In the genomic region with DNA sequence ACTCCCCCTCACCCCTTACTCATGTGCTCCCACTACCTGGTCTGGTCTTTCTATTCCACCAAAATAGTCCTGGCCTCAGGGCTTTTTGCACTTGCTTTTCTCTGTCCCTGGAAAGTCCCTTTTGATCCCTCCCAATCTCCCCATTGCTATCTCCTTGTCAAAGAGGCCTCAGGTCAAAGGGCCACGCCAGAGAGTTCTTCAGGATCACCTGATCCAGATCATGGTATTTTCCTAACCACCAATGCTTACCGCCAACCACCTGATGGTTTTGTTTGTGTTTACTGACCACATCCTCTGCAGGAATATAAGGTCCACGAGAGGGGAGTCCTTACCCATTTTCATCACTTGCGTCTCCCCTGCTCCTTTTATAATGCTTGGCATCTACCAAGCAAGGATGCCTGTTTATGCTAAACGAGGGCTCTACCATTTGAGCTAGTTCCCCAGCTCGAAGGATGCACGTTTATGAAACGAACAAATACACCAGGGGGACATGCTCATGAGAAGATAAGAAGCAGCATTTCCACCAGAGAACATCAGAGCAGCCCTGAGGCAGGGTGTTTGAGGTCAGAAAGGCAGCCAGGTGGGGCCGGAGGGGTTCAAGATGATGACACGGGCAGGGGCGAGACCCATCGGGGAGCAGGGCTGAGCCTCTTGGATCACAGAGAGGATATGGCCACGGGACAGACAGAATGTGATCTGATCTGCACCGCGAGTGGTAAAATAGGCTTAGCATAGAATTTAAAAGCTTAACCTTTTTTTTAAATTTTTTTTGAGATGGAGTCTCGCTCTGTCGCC, we compare ENCODE assay signal across 22 cellular contexts. TPM values are rescaled to one million over a fixed set of nuclear protein-coding genes. Genes with fewer than 3 reads are reported as not detected.
A peak's percentile ranks its signal among the peaks of the same experiment; 100 is the strongest.
DNase-seq lines count a peak whose midpoint lies in the region; ATAC-seq, FAIRE-seq and TF ChIP-seq lines count a peak whose summit lies in the region.
"Had no signal": no experiment of that assay in that cellular context is flagged by ENCODE, and none has a peak within 500 bp of the region (broad histone marks: within the 10 kb centered on the region; RNA-seq: fewer than 3 reads in every experiment).

No MANE protein-coding gene starts in this region.

- TF ChIP-seq POLR2A in K562 (conservative IDR thresholded peaks at IDR 0.05) = no peak

- peaks cover 2% of the 10 kb centered on the region for H3K36me3 Mint-ChIP-seq in activated CD8-positive, alpha-beta memory T cell treated with anti-CD3 and anti-CD28 coated beads, Interleukin-2, amount 10 ng/mL, durations not matched to agents 7 days and 5 days
- H3K36me3 Mint-ChIP-seq in stimulated activated effector memory CD8-positive, alpha-beta T cell treated with anti-CD3 and anti-CD28 coated beads, Interleukin-12 subunit alpha, Interleukin-12 subunit beta, amount 100 ng/mL, for 72 hours = peaks cover 22% of the 10 kb centered on the region

- no peak for FAIRE-seq in K562 (lab: Jason Lieb, UNC)
- FAIRE-seq: endothelial cell of umbilical vein, keratinocyte, small intestine had no signal

- in situ Hi-C loops in K562 (cut with MboI) = no loop called here

- no peaks in the 10 kb centered on the region for H3K9me3 Mint-ChIP-seq in activated CD8-positive, alpha-beta memory T cell treated with anti-CD3 and anti-CD28 coated beads, Interleukin-2, amount 10 ng/mL, durations not matched to agents 7 days and 5 days (ENCODE audit: low read depth)
- no peaks in the 10 kb centered on the region for H3K9me3 Mint-ChIP-seq in stimulated activated effector memory CD8-positive, alpha-beta T cell treated with anti-CD3 and anti-CD28 coated beads, Interleukin-12 subunit alpha, Interleukin-12 subunit beta, amount 100 ng/mL, for 72 hours

- TF ChIP-seq EP300 in K562 (IDR thresholded peaks at IDR 0.05; ENCODE audit: low read length) = no peak

- no peak for ATAC-seq in activated CD8-positive, alpha-beta memory T cell treated with anti-CD3 and anti-CD28 coated beads, Interleukin-2, amount 10 ng/mL, durations not matched to agents 7 days and 5 days
- no peak for ATAC-seq in K562
- no peak for ATAC-seq in stimulated activated effector memory CD8-positive, alpha-beta T cell treated with anti-CD3 and anti-CD28 coated beads, Interleukin-12 subunit alpha, Interleukin-12 subunit beta, amount 100 ng/mL, for 72 hours
- no peak for ATAC-seq in lower lobe of right lung
- ATAC-seq in GM21515 (IDR thresholded peaks at IDR 0.05; ENCODE audit: unreplicated experiment) = no peak
- ATAC-seq: activated CD4-positive, CD25-positive, alpha-beta regulatory T cell treated with anti-CD3 and anti-CD28 coated beads, Interleukin-2, amount 50 U/mL, for 24 hours; PC-3 had no signal

- H3K27ac Mint-ChIP-seq in activated CD8-positive, alpha-beta memory T cell treated with anti-CD3 and anti-CD28 coated beads, Interleukin-2, amount 10 ng/mL, durations not matched to agents 7 days and 5 days = no peak overlapping the region
- H3K27ac Mint-ChIP-seq in stimulated activated effector memory CD8-positive, alpha-beta T cell treated with anti-CD3 and anti-CD28 coated beads, Interleukin-12 subunit alpha, Interleukin-12 subunit beta, amount 100 ng/mL, for 72 hours = peak overlapping the region; percentile 32

- H3K4me3 ChIP-seq in MM.1S (ENCODE audit: low read length) = no peak overlapping the region
- H3K4me3 ChIP-seq in K562 = no peak overlapping the region
- H3K4me3 ChIP-seq in lower lobe of right lung = no peak overlapping the region
- H3K4me3 ChIP-seq: lung, uterus had no signal

- H4K20me1 ChIP-seq in MM.1S (ENCODE audit: insufficient read depth, low read length) (no peaks in the 10 kb centered on the region), K562 (replicated peaks; ENCODE audit: control insufficient read depth, insufficient read depth, low read length) (no peaks in the 10 kb centered on the region)

- H3K4me1 Mint-ChIP-seq in activated CD8-positive, alpha-beta memory T cell treated with anti-CD3 and anti-CD28 coated beads, Interleukin-2, amount 10 ng/mL, durations not matched to agents 7 days and 5 days = peaks cover 20% of the 10 kb centered on the region
- peaks cover 17% of the 10 kb centered on the region for H3K4me1 Mint-ChIP-seq in stimulated activated effector memory CD8-positive, alpha-beta T cell treated with anti-CD3 and anti-CD28 coated beads, Interleukin-12 subunit alpha, Interleukin-12 subunit beta, amount 100 ng/mL, for 72 hours

- H3K9ac ChIP-seq in MM.1S (ENCODE audit: low read length) (no peak overlapping the region), K562 (ENCODE audit: insufficient read depth in 1 of 2, low read depth in 2 of 2, low read length in 2 of 2) (peak overlapping the region; percentile 17 to 81; a peak in 2 of 4 replicates)

- peak overlapping the region; percentile 27; the same call in 1 of the 2 replicates for H3K27ac ChIP-seq in MM.1S (ENCODE audit: low read length)
- H3K27ac ChIP-seq in K562 (ENCODE audit: extremely low read depth, low read depth, low read length) = no peak overlapping the region
- H3K27ac ChIP-seq in lower lobe of right lung = no peak overlapping the region
- H3K27ac ChIP-seq: HL-60, uterus had no signal

- H3K4me3 Mint-ChIP-seq in activated CD8-positive, alpha-beta memory T cell treated with anti-CD3 and anti-CD28 coated beads, Interleukin-2, amount 10 ng/mL, durations not matched to agents 7 days and 5 days = no peak overlapping the region
- H3K4me3 Mint-ChIP-seq in stimulated activated effector memory CD8-positive, alpha-beta T cell treated with anti-CD3 and anti-CD28 coated beads, Interleukin-12 subunit alpha, Interleukin-12 subunit beta, amount 100 ng/mL, for 72 hours = no peak overlapping the region

- H3K9me2 ChIP-seq in MM.1S (replicated peaks; ENCODE audit: insufficient read depth, low read length) = no peaks in the 10 kb centered on the region

- H3K36me3 ChIP-seq in MM.1S (replicated peaks; ENCODE audit: insufficient read depth, low read length) (no peaks in the 10 kb centered on the region), K562 (ENCODE audit: control insufficient read depth, insufficient read depth, low read length) (no peaks in the 10 kb centered on the region), lower lobe of right lung (no peaks in the 10 kb centered on the region)
- H3K36me3 ChIP-seq: uterus had no signal

- DNase-seq in activated CD8-positive, alpha-beta memory T cell treated with anti-CD3 and anti-CD28 coated beads, Interleukin-2, amount 10 ng/mL, durations not matched to agents 7 days and 5 days = peak; percentile 55
- no peak for DNase-seq in activated CD8-positive, alpha-beta memory T cell treated with anti-CD3 and anti-CD28 coated beads, Interleukin-2, amount 50 U/mL, for 4 hours
- DNase-seq in MM.1S = peak; percentile 60
- no peak for DNase-seq in K562 (ENCODE audit: extremely low read depth in 1 of 4, low spot score in 3 of 4)
- no peak for DNase-seq in stimulated activated effector memory CD8-positive, alpha-beta T cell treated with anti-CD3 and anti-CD28 coated beads, Interleukin-12 subunit alpha, Interleukin-12 subunit beta, amount 100 ng/mL, for 72 hours (ENCODE audit: low spot score in 2 of 2)
- DNase-seq in DMS 273 (lab: John Stamatoyannopoulos, UW; ENCODE audit: unreplicated experiment) = no peak
- DNase-seq in lower lobe of right lung = no peak
- DNase-seq: cerebellar nuclear complex, COR-L47, NCI-H2029 treated with DMSO at 0.1 percent for 48 hours, nucleus accumbens, PC-3, SHP77 treated with DMSO at 0.1 percent for 48 hours, small intestine, SW 1271, uterus had no signal

- no peaks in the 10 kb centered on the region for H3K9me3 ChIP-seq in MM.1S (replicated peaks; ENCODE audit: insufficient read depth, low read length)
- no peaks in the 10 kb centered on the region for H3K9me3 ChIP-seq in K562 (replicated peaks; ENCODE audit: control insufficient read depth, insufficient read depth, low read depth, low read length)
- no peaks in the 10 kb centered on the region for H3K9me3 ChIP-seq in lower lobe of right lung
- H3K9me3 ChIP-seq: uterus had no signal

- H2AFZ ChIP-seq in MM.1S (ENCODE audit: low read length) (0 out of 2 replicates have a peak overlapping the region, but pooled peaks have one; percentile 16), K562 (ENCODE audit: low read depth, low read length) (peak overlapping the region; percentile 72)

- no TSS peak for BruUV-seq in K562 (replicated peaks; lab: Mats Ljungman, UMichigan)

- TF ChIP-seq CTCF in MM.1S (IDR thresholded peaks at IDR 0.05; ENCODE audit: low read length) (no peak), K562 (IDR thresholded peaks at IDR 0.05 in 2 of 3, conservative IDR thresholded peaks at IDR 0.05 in 1 of 3; ENCODE audit: insufficient read depth in 2 of 3, low read depth in 1 of 3, low read length in 3 of 3) (no peak), lower lobe of right lung (IDR thresholded peaks at IDR 0.05) (no peak)

- H3F3A ChIP-seq in MM.1S (ENCODE audit: insufficient read depth, low read length) = peaks cover 4% of the 10 kb centered on the region; the same call in 1 of the 2 replicates

- H3K4me2 ChIP-seq in MM.1S (ENCODE audit: low read depth, low read length) (no peak overlapping the region; the same call in 1 of the 2 replicates), K562 (ENCODE audit: insufficient read depth, low read length) (peak overlapping the region; percentile 30; the same call in 1 of the 2 replicates)

- no peaks in the 10 kb centered on the region for H3K27me3 ChIP-seq in MM.1S (replicated peaks; ENCODE audit: insufficient read depth, low read length)
- H3K27me3 ChIP-seq in K562 (ENCODE audit: control insufficient read depth in 2 of 2, insufficient read depth in 2 of 2, low read length in 2 of 2) = no peaks in the 10 kb centered on the region
- H3K27me3 ChIP-seq in lower lobe of right lung (ENCODE audit: low read depth) = no peaks in the 10 kb centered on the region
- H3K27me3 ChIP-seq: uterus had no signal

- no peak for TF ChIP-seq RAD21 in K562 (CRISPR knock-in tag; conservative IDR thresholded peaks at IDR 0.05 in 1 of 2, IDR thresholded peaks at IDR 0.05 in 1 of 2)

- WGBS in K562 (ENCODE audit: insufficient coverage, low coverage, missing lambda C conversion rate) = 30% methylated on average over 17 of the region's 17 CpGs

- H3K27me3 Mint-ChIP-seq in activated CD8-positive, alpha-beta memory T cell treated with anti-CD3 and anti-CD28 coated beads, Interleukin-2, amount 10 ng/mL, durations not matched to agents 7 days and 5 days = no peaks in the 10 kb centered on the region

- intact Hi-C loops in K562 (cut with micrococcal nuclease) = no loop called here
- intact Hi-C loops in lower lobe of right lung (cut with DNase I) = no loop called here

- no peaks in the 10 kb centered on the region for H3K9me1 ChIP-seq in K562 (ENCODE audit: control insufficient read depth, insufficient read depth, low read length)

- CTCF ChIA-PET in activated CD8-positive, alpha-beta memory T cell treated with anti-CD3 and anti-CD28 coated beads, Interleukin-2, amount 10 ng/mL, durations not matched to agents 7 days and 5 days (lab: Charles Lee) = interaction anchor here (1.0 kb wide), 1 partner anchor 43 kb away, joined by 4 read pairs; the partner anchor contains the start of gene FOXK1
- CTCF ChIA-PET in K562 (lab: Yijun Ruan, JAX; ENCODE audit: low intra/inter-chr PET ratio) = no interaction called here

- POLR2A ChIA-PET in K562 (lab: Yijun Ruan, JAX) = interaction anchor here (0.5 to 0.7 kb wide), 2 partner anchors 165 to 1946 kb away, joined by 3 to 4 read pairs; no protein-coding TSS in a partner anchor

- H3K79me2 ChIP-seq in MM.1S (ENCODE audit: low read length) = no peaks in the 10 kb centered on the region
- H3K79me2 ChIP-seq in K562 (ENCODE audit: control insufficient read depth, insufficient read depth, low read length) = peaks cover 8% of the 10 kb centered on the region

- H3K4me1 ChIP-seq in MM.1S (ENCODE audit: low read length) (peaks cover 11% of the 10 kb centered on the region), K562 (replicated peaks in 1 of 2; ENCODE audit: control insufficient read depth in 2 of 2, insufficient read depth in 2 of 2, low read length in 2 of 2) (peaks cover 9 to 29% of the 10 kb centered on the region in 2 experiments; a peak in 4 of 5 replicates), lower lobe of right lung (peaks cover 14% of the 10 kb centered on the region)
- H3K4me1 ChIP-seq: uterus had no signal

RNA-seq across cellular contexts. Expression of gene FOXK1, which starts 43.1 kb away (rescaled TPM):
- total RNA-seq in activated CD8-positive, alpha-beta memory T cell treated with anti-CD3 and anti-CD28 coated beads, Interleukin-2, amount 10 ng/mL, durations not matched to agents 7 days and 5 days = 10 to 100 TPM; 27.1 to 31.2 TPM
- 35.6 and 74.5 TPM in 2 replicates for total RNA-seq in K562 (2011; cell fraction: chromatin; rRNA removed; ENCODE audit: low replicate concordance)
- 43.2 and 43.6 TPM in 2 replicates for total RNA-seq in K562 (2011; cell fraction: nucleolus; rRNA removed)
- 40.0 and 43.0 TPM in 2 replicates for total RNA-seq in K562 (2011; cell fraction: nucleoplasm; rRNA removed)
- 17.0 and 19.5 TPM in 2 replicates for total RNA-seq in K562 (2014; rRNA removed)
- 8.1 and 9.1 TPM in 2 replicates for total RNA-seq in K562 (2014; rRNA removed; fragmentation: Illumina TruSeq; extraction: Trizol)
- 8.5 and 9.1 TPM in 2 replicates for total RNA-seq in K562 (2015; rRNA removed; fragmentation: Illumina TruSeq; extraction: Trizol)
- total RNA-seq in K562 (2021) = 42.2 and 45.5 TPM in 2 replicates
- 2.9 and 4.2 TPM in 2 replicates for polyA plus RNA-seq in K562 (2011; rRNA removed)
- polyA plus RNA-seq in K562 (2011; cell fraction: cytosol; rRNA removed) = 3.6 and 6.2 TPM in 2 replicates
- 7.9 and 12.0 TPM in 2 replicates for polyA plus RNA-seq in K562 (2011; cell fraction: nucleus; rRNA removed)
- 6.4 and 7.3 TPM in 2 replicates for polyA plus RNA-seq in K562 (2012)
- polyA plus RNA-seq in K562 (2014; fragmentation: Illumina TruSeq; extraction: Trizol) = 5.0 and 6.8 TPM in 2 replicates
- under 1 TPM; 0.32 to 0.34 TPM for polyA plus RNA-seq in K562 (2014; fragmentation: Nextera tagmentation; extraction: Ambion mirVana)
- 11.8 TPM in 2 replicates for polyA plus RNA-seq in K562 (2014; rRNA removed)
- 6.7 and 8.7 TPM in 2 replicates for polyA minus RNA-seq in K562 (2011; rRNA and poly(A)+ RNA removed)
- 21.3 and 27.0 TPM in 2 replicates for polyA minus RNA-seq in K562 (2011; cell fraction: cytosol; rRNA and poly(A)+ RNA removed)
- polyA minus RNA-seq in K562 (2011; cell fraction: nucleus; rRNA and poly(A)+ RNA removed) = 9.7 and 11.6 TPM in 2 replicates
- 28.8 TPM for total RNA-seq in lower lobe of right lung

Comparison
In these comparisons a context has a peak if more than half of its experiments do, and no peak if none do; other contexts are left out.
1. DNase-seq: peak in activated CD8-positive, alpha-beta memory T cell treated with anti-CD3 and anti-CD28 coated beads, Interleukin-2, amount 10 ng/mL, durations not matched to agents 7 days and 5 days (single experiment) and MM.1S (single experiment); none in activated CD8-positive, alpha-beta memory T cell treated with anti-CD3 and anti-CD28 coated beads, Interleukin-2, amount 50 U/mL, for 4 hours (single experiment), K562 (0 of 4), stimulated activated effector memory CD8-positive, alpha-beta T cell treated with anti-CD3 and anti-CD28 coated beads, Interleukin-12 subunit alpha, Interleukin-12 subunit beta, amount 100 ng/mL, for 72 hours (0 of 2), DMS 273 (single experiment) and lower lobe of right lung (single experiment).